8 cellular contexts compared by ENCODE assay signal in genomic region chr4:43132010-43132582, GRCh38.
DNase-seq lines count a peak whose midpoint lies in the region; ATAC-seq lines count a peak whose summit lies in the region.

No MANE protein-coding gene starts in this region.

- intact Hi-C loops in posterior vena cava (cut with DNase I) = no loop called here

- peak; percentile 34 for DNase-seq in DMS153 treated with DMSO at 0.1 percent for 48 hours (lab: John Stamatoyannopoulos, UW; ENCODE audit: unreplicated experiment)
- peak; percentile 8 for DNase-seq in GM19238 (ENCODE audit: insufficient read length, low spot score)
- peak; percentile 2 for DNase-seq in NCI-H748 treated with DMSO at 0.1 percent for 48 hours (lab: John Stamatoyannopoulos, UW)
- DNase-seq in activated naive CD8-positive, alpha-beta T cell treated with anti-CD3 and anti-CD28 coated beads, Interleukin-2, amount 10 ng/mL, durations not matched to agents 7 days and 5 days = peak; percentile 48
- peak; percentile 23 for DNase-seq in hepatic stellate cell (ENCODE audit: low spot score)
- peak; percentile 6 for DNase-seq in smooth muscle cell of the brain vasculature (ENCODE audit: low read depth, low spot score)
- DNase-seq in posterior vena cava (ENCODE audit: low spot score) = no peak

- POLR2A ChIA-PET in activated naive CD8-positive, alpha-beta T cell treated with anti-CD3 and anti-CD28 coated beads, Interleukin-2, amount 10 ng/mL, durations not matched to agents 7 days and 5 days (lab: Charles Lee) = no interaction called here

- no peaks in the 10 kb centered on the region for H3K9me3 Mint-ChIP-seq in activated naive CD8-positive, alpha-beta T cell treated with anti-CD3 and anti-CD28 coated beads, Interleukin-2, amount 10 ng/mL, durations not matched to agents 7 days and 5 days

- H3K27me3 Mint-ChIP-seq in activated naive CD8-positive, alpha-beta T cell treated with anti-CD3 and anti-CD28 coated beads, Interleukin-2, amount 10 ng/mL, durations not matched to agents 7 days and 5 days = no peaks in the 10 kb centered on the region

- H3K27ac Mint-ChIP-seq in activated naive CD8-positive, alpha-beta T cell treated with anti-CD3 and anti-CD28 coated beads, Interleukin-2, amount 10 ng/mL, durations not matched to agents 7 days and 5 days = no peak overlapping the region

- no peak overlapping the region for H3K4me3 Mint-ChIP-seq in activated naive CD8-positive, alpha-beta T cell treated with anti-CD3 and anti-CD28 coated beads, Interleukin-2, amount 10 ng/mL, durations not matched to agents 7 days and 5 days

- no peaks in the 10 kb centered on the region for H3K36me3 Mint-ChIP-seq in activated naive CD8-positive, alpha-beta T cell treated with anti-CD3 and anti-CD28 coated beads, Interleukin-2, amount 10 ng/mL, durations not matched to agents 7 days and 5 days

- peak; percentile 69 for ATAC-seq in HG03442 (IDR thresholded peaks at IDR 0.05; ENCODE audit: unreplicated experiment)
- no peak for ATAC-seq in activated naive CD8-positive, alpha-beta T cell treated with anti-CD3 and anti-CD28 coated beads, Interleukin-2, amount 10 ng/mL, durations not matched to agents 7 days and 5 days (ENCODE audit: low read depth)

- peaks cover 1% of the 10 kb centered on the region for H3K4me1 Mint-ChIP-seq in activated naive CD8-positive, alpha-beta T cell treated with anti-CD3 and anti-CD28 coated beads, Interleukin-2, amount 10 ng/mL, durations not matched to agents 7 days and 5 days
